ENCODE assay signal across 18 cellular contexts in the genomic region with DNA sequence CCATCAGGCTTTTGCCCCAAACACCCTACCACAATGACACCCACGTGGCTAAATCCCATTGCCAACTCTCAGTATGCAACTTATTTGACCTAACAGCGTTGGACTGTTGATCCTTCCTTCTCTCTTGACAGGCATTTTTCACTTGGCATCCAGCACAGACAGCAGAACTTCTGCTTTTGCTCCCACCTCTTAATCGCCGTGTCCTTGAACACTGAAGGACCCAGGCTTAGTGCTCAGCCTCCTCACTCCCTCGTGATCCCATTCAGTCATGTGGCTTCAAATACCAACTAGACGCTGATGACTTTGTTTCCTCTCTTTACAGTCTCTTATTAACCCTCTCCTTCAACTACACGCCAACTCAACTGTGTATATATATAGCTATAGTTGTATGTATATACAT. TPM values are rescaled to one million over a fixed set of nuclear protein-coding genes. Genes with fewer than 3 reads are reported as not detected.
DNase-seq lines count a peak whose midpoint lies in the region; ATAC-seq and TF ChIP-seq lines count a peak whose summit lies in the region.
"Had no signal": no experiment of that assay in that cellular context is flagged by ENCODE, and none has a peak within 500 bp of the region (broad histone marks: within the 10 kb centered on the region; RNA-seq: fewer than 3 reads in every experiment).

No MANE protein-coding gene starts in this region.

- H3K4me1 ChIP-seq in right atrium auricular region: peaks cover 0 to 18% of the 10 kb centered on the region in 2 donors

- ATAC-seq in left cardiac atrium (no peak), sciatic nerve (no peak)
- ATAC-seq: A549, GM23338, HCT116 had no signal

- peaks cover 10% of the 10 kb centered on the region for H3K4me1 Mint-ChIP-seq in activated CD4-positive, alpha-beta T cell treated with anti-CD3 and anti-CD28 coated beads, Interleukin-2, amount 10 ng/mL, durations not matched to agents 24 days and 14 days

- TF ChIP-seq CTCF in right atrium auricular region (IDR thresholded peaks at IDR 0.05): no peak

- H3K36me3 ChIP-seq in right atrium auricular region: no peaks in the 10 kb centered on the region

- intact Hi-C loops in left cardiac atrium (cut with DNase I): loop anchor here in 1 of 2 donors (10.0 kb wide), 1 partner anchor 140 kb away; no protein-coding TSS in a partner anchor
- intact Hi-C loops in sciatic nerve (cut with DNase I): no loop called here
- intact Hi-C loops in activated CD4-positive, alpha-beta T cell treated with anti-CD3 and anti-CD28 coated beads, Interleukin-2, amount 10 ng/mL, durations not matched to agents 24 days and 14 days (cut with micrococcal nuclease): loop anchor here (5.0 to 10.0 kb wide), 3 partner anchors 93 to 258 kb away; a partner anchor contains a TSS

- DNase-seq in right atrium auricular region (ENCODE audit: low spot score) (no peak), left cardiac atrium (no peak), MV-4-11 (lab: John Stamatoyannopoulos, UW) (peak; percentile 72), sciatic nerve (ENCODE audit: low spot score) (peak; percentile 8), NCI-H2227 treated with DMSO at 0.1 percent for 48 hours (lab: John Stamatoyannopoulos, UW) (no peak)
- no peak for DNase-seq in activated CD8-positive, alpha-beta memory T cell treated with anti-CD3 and anti-CD28 coated beads for 24 hours
- no peak for DNase-seq in activated CD4-positive, alpha-beta T cell treated with anti-CD3 and anti-CD28 coated beads, Interleukin-2, amount 10 ng/mL, durations not matched to agents 24 days and 14 days
- DNase-seq: CD4-positive, alpha-beta memory T cell; GF-D8; NCI-H1105; NCI-H2107; NCI-H510A treated with DMSO at 0.1 percent for 48 hours; NCI-H774; SHP77 had no signal

- H3K27ac Mint-ChIP-seq in activated CD4-positive, alpha-beta T cell treated with anti-CD3 and anti-CD28 coated beads, Interleukin-2, amount 10 ng/mL, durations not matched to agents 24 days and 14 days: no peak overlapping the region
- H3K27ac Mint-ChIP-seq: CD4-positive, alpha-beta memory T cell; GM23338 had no signal

- H3K9me3 ChIP-seq in right atrium auricular region: peaks cover 0 to 7% of the 10 kb centered on the region in 2 donors
- H3K9me3 ChIP-seq: A549 had no signal

- H3K36me3 Mint-ChIP-seq in activated CD4-positive, alpha-beta T cell treated with anti-CD3 and anti-CD28 coated beads, Interleukin-2, amount 10 ng/mL, durations not matched to agents 24 days and 14 days (ENCODE audit: low read depth): no peaks in the 10 kb centered on the region

- H3K9me3 Mint-ChIP-seq in activated CD4-positive, alpha-beta T cell treated with anti-CD3 and anti-CD28 coated beads, Interleukin-2, amount 10 ng/mL, durations not matched to agents 24 days and 14 days: no peaks in the 10 kb centered on the region
- H3K9me3 Mint-ChIP-seq: CD4-positive, alpha-beta memory T cell had no signal

- H3K27me3 ChIP-seq in right atrium auricular region: no peaks in the 10 kb centered on the region

- no peaks in the 10 kb centered on the region for H3K27me3 Mint-ChIP-seq in activated CD4-positive, alpha-beta T cell treated with anti-CD3 and anti-CD28 coated beads, Interleukin-2, amount 10 ng/mL, durations not matched to agents 24 days and 14 days
- H3K27me3 Mint-ChIP-seq: CD4-positive, alpha-beta memory T cell had no signal

- H3K4me3 ChIP-seq in right atrium auricular region: no peak overlapping the region
- H3K4me3 ChIP-seq: A549, GM23338 had no signal

- no peak overlapping the region for H3K4me3 Mint-ChIP-seq in activated CD4-positive, alpha-beta T cell treated with anti-CD3 and anti-CD28 coated beads, Interleukin-2, amount 10 ng/mL, durations not matched to agents 24 days and 14 days
- H3K4me3 Mint-ChIP-seq: GM23338 had no signal

- H3K27ac ChIP-seq in right atrium auricular region: peak overlapping the region; percentile 10 to 45
- H3K27ac ChIP-seq: A549, HL-60 had no signal

RNA-seq across cellular contexts. Expression of a gene that starts 25.0 kb away (rescaled TPM):
- total RNA-seq in right atrium auricular region (10 to 100 TPM; 10.2 to 16.2 TPM), left cardiac atrium (10 to 100 TPM in 1 of 2 donors, 1 to 10 TPM in 1; 9.8 to 16.7 TPM), sciatic nerve (24.7 TPM)
- 19.9 and 24.2 TPM in 2 replicates for total RNA-seq in activated CD4-positive, alpha-beta T cell treated with anti-CD3 and anti-CD28 coated beads, Interleukin-2, amount 10 ng/mL, durations not matched to agents 24 days and 14 days

RNA-seq across cellular contexts. Expression of a gene that starts 47.0 kb away (rescaled TPM):
- total RNA-seq in right atrium auricular region: 1 to 10 TPM; 4.6 to 6.9 TPM
- total RNA-seq in left cardiac atrium: 1 to 10 TPM; 4.6 to 7.6 TPM
- 11.1 TPM for total RNA-seq in sciatic nerve
- total RNA-seq in activated CD4-positive, alpha-beta T cell treated with anti-CD3 and anti-CD28 coated beads, Interleukin-2, amount 10 ng/mL, durations not matched to agents 24 days and 14 days: 0.09 TPM in 1 of 2 replicates, not detected in the other
- total RNA-seq: CD4-positive, alpha-beta memory T cell; GM23338 had no signal

Comparison
In these comparisons a context has a peak if more than half of its experiments do, and no peak if none do; other contexts are left out.
1. DNase-seq: peak in MV-4-11 (single experiment) and sciatic nerve (single experiment); none in right atrium auricular region (single experiment), left cardiac atrium (single experiment), activated CD8-positive, alpha-beta memory T cell treated with anti-CD3 and anti-CD28 coated beads for 24 hours (single experiment), activated CD4-positive, alpha-beta T cell treated with anti-CD3 and anti-CD28 coated beads, Interleukin-2, amount 10 ng/mL, durations not matched to agents 24 days and 14 days (single experiment) and NCI-H2227 treated with DMSO at 0.1 percent for 48 hours (single experiment).